1 cellular context compared by ENCODE assay signal in genomic region chr9:2466703-2467102, GRCh38.
A peak's percentile ranks its signal among the peaks of the same experiment; 100 is the strongest.
TF ChIP-seq lines count a peak whose summit lies in the region.

No MANE protein-coding gene starts in this region.

TF ChIP-seq in HEK293, 187 proteins besides CTCF, POLR2A, EP300 and RAD21 (continued from another document):
- peak; percentile 69; the same call in 1 of the 2 replicates for TF ChIP-seq ZBTB44 (tag by site-specific recombination; IDR thresholded peaks at IDR 0.05)
- no peak for TF ChIP-seq ZNF513 (tag by site-specific recombination; IDR thresholded peaks at IDR 0.05)
- TF ChIP-seq ZXDB (tag by site-specific recombination; IDR thresholded peaks at IDR 0.05) = peak; percentile 71
- peak; percentile 30; the same call in 1 of the 2 replicates for TF ChIP-seq GLIS1 (tag by site-specific recombination; IDR thresholded peaks at IDR 0.05)
- TF ChIP-seq ZNF530 (tag by site-specific recombination; IDR thresholded peaks at IDR 0.05; ENCODE audit: low read depth) = no peak
- TF ChIP-seq INSM2 (tag by site-specific recombination; IDR thresholded peaks at IDR 0.05) = 0 out of 2 replicates have a peak, but pooled peaks have one; percentile 39
- TF ChIP-seq SP7 (tag by site-specific recombination; IDR thresholded peaks at IDR 0.05) = 0 out of 2 replicates have a peak, but pooled peaks have one; percentile 47
- 0 out of 2 replicates have a peak, but pooled peaks have one; percentile 17 for TF ChIP-seq ZNF18 (tag by site-specific recombination; IDR thresholded peaks at IDR 0.05)
